Comparison of ENCODE assay signal across 7 cellular contexts in genomic region chr7:143408247-143408685, GRCh38. TPM values are rescaled to one million over a fixed set of nuclear protein-coding genes. Genes with fewer than 3 reads are reported as not detected.
DNase-seq lines count a peak whose midpoint lies in the region; ATAC-seq and TF ChIP-seq lines count a peak whose summit lies in the region.

No MANE protein-coding gene starts in this region.

- peak; percentile 26 to 37 for ATAC-seq in activated naive CD4-positive, alpha-beta T cell treated with anti-CD3 and anti-CD28 coated beads, Interleukin-2, amount 50 U/mL, for 72 hours
- peak; percentile 18 for ATAC-seq in stimulated activated memory B cell treated with anti-CD40 and anti-IgM and Interleukin-4, amounts not matched to agents 10 μg/mL and 1 μg/mL and 100 μg/mL, for 72 hours
- ATAC-seq in HG03159 (IDR thresholded peaks at IDR 0.05; ENCODE audit: unreplicated experiment): no peak
- ATAC-seq in HG03139 (IDR thresholded peaks at IDR 0.05; ENCODE audit: unreplicated experiment): no peak

- H3K4me3 Mint-ChIP-seq in stimulated activated memory B cell treated with anti-CD40 and anti-IgM and Interleukin-4, amounts not matched to agents 10 μg/mL and 1 μg/mL and 100 μg/mL, for 72 hours: peak overlapping the region; percentile 38

- no peak for DNase-seq in activated naive CD4-positive, alpha-beta T cell treated with anti-CD3 and anti-CD28 coated beads, Interleukin-2, amount 50 U/mL, for 72 hours (ENCODE audit: low spot score in 2 of 2)
- DNase-seq in kidney epithelial cell (ENCODE audit: low read depth) (no peak), anterior cingulate cortex (lab: John Stamatoyannopoulos, UW) (no peak)

- peaks cover 33% of the 10 kb centered on the region for H3K4me1 Mint-ChIP-seq in stimulated activated memory B cell treated with anti-CD40 and anti-IgM and Interleukin-4, amounts not matched to agents 10 μg/mL and 1 μg/mL and 100 μg/mL, for 72 hours

- no peak for TF ChIP-seq CTCF in kidney epithelial cell (IDR thresholded peaks at IDR 0.05; ENCODE audit: insufficient read depth, low read length, poor library complexity, severe bottlenecking)

- H3K9me3 Mint-ChIP-seq in activated naive CD4-positive, alpha-beta T cell treated with anti-CD3 and anti-CD28 coated beads, Interleukin-2, amount 50 U/mL, for 72 hours: no peaks in the 10 kb centered on the region
- no peaks in the 10 kb centered on the region for H3K9me3 Mint-ChIP-seq in stimulated activated memory B cell treated with anti-CD40 and anti-IgM and Interleukin-4, amounts not matched to agents 10 μg/mL and 1 μg/mL and 100 μg/mL, for 72 hours

- H3K9me3 ChIP-seq in HUES6 (ENCODE audit: control insufficient read depth, insufficient read depth, low read depth, low read length): no peaks in the 10 kb centered on the region

- H3K4me1 ChIP-seq in HUES6 (ENCODE audit: control insufficient read depth, insufficient read depth, low read length): peaks cover 70% of the 10 kb centered on the region

- peaks cover 20% of the 10 kb centered on the region for H3K36me3 ChIP-seq in HUES6 (ENCODE audit: control insufficient read depth, insufficient read depth, low read length)
- H3K36me3 ChIP-seq in kidney epithelial cell (ENCODE audit: control insufficient read depth, insufficient read depth, low read length): no peaks in the 10 kb centered on the region

- peak overlapping the region in 1 of 2 donors; percentile 67 for H3K27ac Mint-ChIP-seq in activated naive CD4-positive, alpha-beta T cell treated with anti-CD3 and anti-CD28 coated beads, Interleukin-2, amount 50 U/mL, for 72 hours
- H3K27ac Mint-ChIP-seq in stimulated activated memory B cell treated with anti-CD40 and anti-IgM and Interleukin-4, amounts not matched to agents 10 μg/mL and 1 μg/mL and 100 μg/mL, for 72 hours: no peak overlapping the region

- H3K9ac ChIP-seq in HUES6 (ENCODE audit: low read length): peak overlapping the region; percentile 86

- H3K4me3 ChIP-seq in HUES6 (ENCODE audit: low read depth, low read length) (peak overlapping the region; percentile 84), kidney epithelial cell (ENCODE audit: low read depth, low read length) (peak overlapping the region; percentile 22)

- peak overlapping the region; percentile 72; the same call in 1 of the 2 replicates for H3K27ac ChIP-seq in HUES6 (ENCODE audit: low read depth, low read length)

- H3K27me3 ChIP-seq in HUES6 (ENCODE audit: control insufficient read depth, insufficient read depth, low read length): no peaks in the 10 kb centered on the region
- H3K27me3 ChIP-seq in kidney epithelial cell (ENCODE audit: control insufficient read depth, insufficient read depth, low read length): peaks cover 3% of the 10 kb centered on the region

- H3K36me3 Mint-ChIP-seq in activated naive CD4-positive, alpha-beta T cell treated with anti-CD3 and anti-CD28 coated beads, Interleukin-2, amount 50 U/mL, for 72 hours: no peaks in the 10 kb centered on the region
- H3K36me3 Mint-ChIP-seq in stimulated activated memory B cell treated with anti-CD40 and anti-IgM and Interleukin-4, amounts not matched to agents 10 μg/mL and 1 μg/mL and 100 μg/mL, for 72 hours: no peaks in the 10 kb centered on the region

- H3K27me3 Mint-ChIP-seq in stimulated activated memory B cell treated with anti-CD40 and anti-IgM and Interleukin-4, amounts not matched to agents 10 μg/mL and 1 μg/mL and 100 μg/mL, for 72 hours: peaks cover 38% of the 10 kb centered on the region

RNA-seq across cellular contexts. Expression of gene EPHA1, which starts 0.4 kb away (rescaled TPM):
- total RNA-seq in activated naive CD4-positive, alpha-beta T cell treated with anti-CD3 and anti-CD28 coated beads, Interleukin-2, amount 50 U/mL, for 72 hours: 1 to 10 TPM; 1.8 to 2.4 TPM
- 7.9 and 27.5 TPM in 2 replicates for total RNA-seq in kidney epithelial cell

RNA-seq across cellular contexts. Expression of gene ZYX, which starts 27.1 kb away (rescaled TPM):
- 100 to 1,000 TPM in 1 of 2 donors, 10 to 100 TPM in 1; 75.9 to 146 TPM for total RNA-seq in activated naive CD4-positive, alpha-beta T cell treated with anti-CD3 and anti-CD28 coated beads, Interleukin-2, amount 50 U/mL, for 72 hours
- total RNA-seq in kidney epithelial cell: 162 and 218 TPM in 2 replicates

RNA-seq across cellular contexts. Expression of gene TAS2R60, which starts 35.0 kb away (rescaled TPM):
- not detected for total RNA-seq in activated naive CD4-positive, alpha-beta T cell treated with anti-CD3 and anti-CD28 coated beads, Interleukin-2, amount 50 U/mL, for 72 hours
- total RNA-seq in kidney epithelial cell: not detected in 2 replicates

RNA-seq across cellular contexts. Expression of gene FAM131B, which starts 45.8 kb away (rescaled TPM):
- 1 to 10 TPM in 1 of 2 donors, under 1 TPM in 1; 0.77 to 2.1 TPM for total RNA-seq in activated naive CD4-positive, alpha-beta T cell treated with anti-CD3 and anti-CD28 coated beads, Interleukin-2, amount 50 U/mL, for 72 hours
- 1.0 and 1.3 TPM in 2 replicates for total RNA-seq in kidney epithelial cell

Comparison
In these comparisons a context has a peak if more than half of its experiments do, and no peak if none do; other contexts are left out.
1. ATAC-seq: peak in activated naive CD4-positive, alpha-beta T cell treated with anti-CD3 and anti-CD28 coated beads, Interleukin-2, amount 50 U/mL, for 72 hours (2 of 2) and stimulated activated memory B cell treated with anti-CD40 and anti-IgM and Interleukin-4, amounts not matched to agents 10 μg/mL and 1 μg/mL and 100 μg/mL, for 72 hours (single experiment); none in HG03159 (single experiment) and HG03139 (single experiment).